Comparison of ENCODE assay signal across 18 cellular contexts in genomic region chr16:73166972-73167550, GRCh38.
DNase-seq lines count a peak whose midpoint lies in the region; ATAC-seq and TF ChIP-seq lines count a peak whose summit lies in the region.
"Had no signal": no experiment of that assay in that cellular context is flagged by ENCODE, and none has a peak within 500 bp of the region (broad histone marks: within the 10 kb centered on the region; RNA-seq: fewer than 3 reads in every experiment).

No MANE protein-coding gene starts in this region.

- H3K27me3 ChIP-seq in IMR-90 (ENCODE audit: control insufficient read depth, insufficient read depth, low read length): 0 out of 2 replicates have a peak, but pooled peaks cover 3% of the 10 kb centered on the region

- H3K4me1 Mint-ChIP-seq in osteocyte (ENCODE audit: unreplicated experiment): peaks cover 44% of the 10 kb centered on the region

- no peak for TF ChIP-seq POLR2A in IMR-90 (IDR thresholded peaks at IDR 0.05; ENCODE audit: low read depth, low read length)

- no peaks in the 10 kb centered on the region for H4K20me1 ChIP-seq in IMR-90 (ENCODE audit: insufficient read depth, low read length)

- no peak for TF ChIP-seq RAD21 in IMR-90 (IDR thresholded peaks at IDR 0.05; ENCODE audit: low read length)

- H3K27ac ChIP-seq in IMR-90 (ENCODE audit: insufficient read depth, low read length) (no peak overlapping the region), caudate nucleus (ENCODE audit: low read depth, low read length) (no peak overlapping the region)

- H3K4me1 ChIP-seq in IMR-90 (ENCODE audit: control insufficient read depth, insufficient read depth, low read length): peaks cover 2% of the 10 kb centered on the region

- in situ Hi-C loops in IMR-90 (cut with MboI; ENCODE audit: low sequenced_read_pairs): no loop called here

- H2AK5ac ChIP-seq in IMR-90 (ENCODE audit: low read depth, low read length): no peak overlapping the region

- no TSS peak for BruUV-seq in IMR-90 (replicated peaks; lab: Mats Ljungman, UMichigan)

- peak; percentile 14; the same call in 1 of the 2 replicates for ATAC-seq in IMR-90 (ENCODE audit: low read depth)

- DNase-seq in AG10803 (ENCODE audit: low read depth): peak; percentile 44
- no peak for DNase-seq in IMR-90
- peak; percentile 24 for DNase-seq in fibroblast of peridontal ligament (ENCODE audit: extremely low read depth)
- no peak for DNase-seq in osteocyte (ENCODE audit: extremely low spot score, unreplicated experiment)
- no peak for DNase-seq in nucleus accumbens (lab: John Stamatoyannopoulos, UW)
- DNase-seq in caudate nucleus (lab: John Stamatoyannopoulos, UW): no peak
- no peak for DNase-seq in ecto neural progenitor cell (ENCODE audit: low spot score)
- DNase-seq in SW 1271 (lab: John Stamatoyannopoulos, UW): no peak
- DNase-seq: activated CD4-positive, alpha-beta T cell treated with anti-CD3 and anti-CD28 coated beads for 1 hour; activated CD8-positive, alpha-beta memory T cell treated with anti-CD3 and anti-CD28 coated beads, Interleukin-2, amount 50 U/mL, for 4 hours; activated naive CD4-positive, alpha-beta T cell treated with Interleukin-2 at 50 U/mL for 16 hours; glutamatergic neuron; kidney glomerular epithelial cell; naive B cell; NCI-H82; RPMI8226; stimulated activated CD4-positive, alpha-beta T cell treated with anti-CD3 and anti-CD28 coated beads, Interleukin-4, amount 100 ng/mL, for 1 hour had no signal

- peaks cover 2% of the 10 kb centered on the region for H3K36me3 Mint-ChIP-seq in osteocyte (ENCODE audit: unreplicated experiment)
- H3K36me3 Mint-ChIP-seq: naive B cell had no signal

- H2BK15ac ChIP-seq in IMR-90 (ENCODE audit: low read depth, low read length): no peak overlapping the region

- H3K9ac ChIP-seq in IMR-90 (ENCODE audit: low read depth, low read length): no peak overlapping the region; the same call in 1 of the 2 replicates

- no peak overlapping the region for H3K18ac ChIP-seq in IMR-90 (ENCODE audit: low read depth, low read length)

- H3K4me3 ChIP-seq in AG10803 (ENCODE audit: low read length) (no peak overlapping the region), IMR-90 (ENCODE audit: insufficient read depth, low read depth, low read length) (no peak overlapping the region)

- POLR2A ChIA-PET in IMR-90 (lab: Charles Lee; ENCODE audit: unreplicated experiment): no interaction called here

- CTCF ChIA-PET in IMR-90 (lab: Yijun Ruan, JAX): interaction anchor here (1.1 to 1.8 kb wide), 3 partner anchors 9 to 335 kb away, joined by 4 to 8 read pairs (median 5); no protein-coding TSS in a partner anchor

- WGBS in IMR-90 (ENCODE audit: extremely low coverage in 2 of 2, insufficient read length in 1 of 2), 2 experiments: no CpG with 5 or more reads among the region's 3 CpGs

- no peak overlapping the region for H3K4me3 Mint-ChIP-seq in osteocyte (ENCODE audit: unreplicated experiment)
- H3K4me3 Mint-ChIP-seq: T-helper 1 cell treated with Interleukin-12 subunit alpha and Interleukin-12 subunit beta and Interleukin-4 antibody, amounts not matched to agents 30 μg/mL and 1 μg/mL, for 36 hours had no signal

- no peak overlapping the region for H4K91ac ChIP-seq in IMR-90 (ENCODE audit: insufficient read depth, low read depth, low read length)

- TF ChIP-seq CTCF in AG10803 (conservative IDR thresholded peaks at IDR 0.05; ENCODE audit: low read length): no peak
- TF ChIP-seq CTCF in IMR-90 (conservative IDR thresholded peaks at IDR 0.05; ENCODE audit: low read depth, low read length): no peak
- TF ChIP-seq CTCF in osteocyte (IDR thresholded peaks at IDR 0.05): no peak

- no peak overlapping the region for H3K4ac ChIP-seq in IMR-90 (ENCODE audit: low read depth, low read length)

- no peaks in the 10 kb centered on the region for H3K9me3 Mint-ChIP-seq in osteocyte (ENCODE audit: unreplicated experiment)
- H3K9me3 Mint-ChIP-seq: naive B cell; T-helper 1 cell treated with Interleukin-12 subunit alpha and Interleukin-12 subunit beta and Interleukin-4 antibody, amounts not matched to agents 30 μg/mL and 1 μg/mL, for 36 hours had no signal

- no peak overlapping the region for H4K5ac ChIP-seq in IMR-90 (ENCODE audit: low read depth, low read length)

- H3K4me2 ChIP-seq in IMR-90 (ENCODE audit: low read depth, low read length): peak overlapping the region; percentile 16; the same call in 1 of the 2 replicates

- no peak overlapping the region for H3K23ac ChIP-seq in IMR-90 (ENCODE audit: low read depth, low read length)

- H3K27me3 Mint-ChIP-seq in osteocyte (ENCODE audit: unreplicated experiment): peaks cover 6% of the 10 kb centered on the region

- no peak overlapping the region for H3K56ac ChIP-seq in IMR-90 (ENCODE audit: extremely low read depth, insufficient read depth, low read length)

- peak overlapping the region; percentile 27; the same call in 1 of the 2 replicates for H3K14ac ChIP-seq in IMR-90 (replicated peaks; ENCODE audit: low read depth, low read length)

- H2BK20ac ChIP-seq in IMR-90 (ENCODE audit: low read depth, low read length): no peak overlapping the region; the same call in 1 of the 2 replicates

- H2BK5ac ChIP-seq in IMR-90 (ENCODE audit: low read depth, low read length, poor library complexity, severe bottlenecking): no peak overlapping the region

- H3K79me1 ChIP-seq in IMR-90 (ENCODE audit: low read depth in 1 of 2, low read length in 2 of 2): no peaks in the 10 kb centered on the region

- H2AK9ac ChIP-seq in IMR-90 (replicated peaks; ENCODE audit: low read depth, low read length, poor library complexity): no peak overlapping the region

- H3K27ac Mint-ChIP-seq in osteocyte (ENCODE audit: unreplicated experiment): peak overlapping the region; percentile 3
- H3K27ac Mint-ChIP-seq: T-helper 1 cell treated with Interleukin-12 subunit alpha and Interleukin-12 subunit beta and Interleukin-4 antibody, amounts not matched to agents 30 μg/mL and 1 μg/mL, for 36 hours had no signal

- dilution Hi-C loops in IMR-90 (cut with HindIII; ENCODE audit: low sequenced_read_pairs, unreplicated experiment): no loop called here

- H2AFZ ChIP-seq in IMR-90 (replicated peaks; ENCODE audit: low read length, poor library complexity): peak overlapping the region; percentile 69

- no peaks in the 10 kb centered on the region for H3K36me3 ChIP-seq in IMR-90 (ENCODE audit: control insufficient read depth, insufficient read depth, low read length)

- H2BK120ac ChIP-seq in IMR-90 (ENCODE audit: low read depth, low read length): no peak overlapping the region

- intact Hi-C loops in IMR-90 (cut with micrococcal nuclease): no loop called here

- no peaks in the 10 kb centered on the region for H3K9me3 ChIP-seq in IMR-90 (ENCODE audit: control insufficient read depth, insufficient read depth, low read length)

- H3K9me1 ChIP-seq in IMR-90 (ENCODE audit: insufficient read depth, low read length): peaks cover 1% of the 10 kb centered on the region; the same call in 1 of the 2 replicates

- H4K8ac ChIP-seq in IMR-90 (ENCODE audit: low read depth in 2 of 2, low read length in 2 of 2): peak overlapping the region in 1 of 2 experiments; percentile 49; a peak in 1 of 4 replicates

TF ChIP-seq in IMR-90, 13 proteins besides CTCF, POLR2A, EP300 and RAD21:
- no peak for TF ChIP-seq SMC3 (IDR thresholded peaks at IDR 0.05; ENCODE audit: low read depth, low read length)
- TF ChIP-seq MXI1 (IDR thresholded peaks at IDR 0.05; ENCODE audit: borderline replicate concordance, low read depth, low read length): no peak
- no peak for TF ChIP-seq MAZ (IDR thresholded peaks at IDR 0.05; ENCODE audit: borderline replicate concordance, low read depth, low read length)
- no peak for TF ChIP-seq RFX5 (IDR thresholded peaks at IDR 0.05; ENCODE audit: low read depth, low read length)
- no peak for TF ChIP-seq FOS (IDR thresholded peaks at IDR 0.05; ENCODE audit: low read depth, low read length)
- no peak for TF ChIP-seq RCOR1 (IDR thresholded peaks at IDR 0.05; ENCODE audit: insufficient replicate concordance, low read length)
- no peak for TF ChIP-seq MAFK (IDR thresholded peaks at IDR 0.05; ENCODE audit: low read depth, low read length)
- TF ChIP-seq NFE2L2 (IDR thresholded peaks at IDR 0.05; ENCODE audit: low read depth, low read length): no peak
- no peak for TF ChIP-seq ELK1 (IDR thresholded peaks at IDR 0.05; ENCODE audit: borderline replicate concordance, low read depth, low read length)
- TF ChIP-seq CEBPB (IDR thresholded peaks at IDR 0.05; ENCODE audit: low read depth, low read length): no peak
- TF ChIP-seq CHD1 (IDR thresholded peaks at IDR 0.05; ENCODE audit: low read depth, low read length): no peak
- no peak for TF ChIP-seq USF2 (IDR thresholded peaks at IDR 0.05; ENCODE audit: low read depth, low read length)
- no peak for TF ChIP-seq BHLHE40 (IDR thresholded peaks at IDR 0.05; ENCODE audit: low read depth, low read length)

Comparison
In these comparisons a context has a peak if more than half of its experiments do, and no peak if none do; other contexts are left out.
1. DNase-seq: peak in AG10803 (single experiment) and fibroblast of peridontal ligament (single experiment); none in IMR-90 (single experiment), osteocyte (single experiment), nucleus accumbens (0 of 56), caudate nucleus (0 of 61), ecto neural progenitor cell (single experiment) and SW 1271 (0 of 2).